Comparison of ENCODE assay signal across 27 cellular contexts in genomic region chr14:32621585-32621984, GRCh38.
"Had no signal": no experiment of that assay in that cellular context is flagged by ENCODE, and none has a peak within 500 bp of the region (broad histone marks: within the 10 kb centered on the region; RNA-seq: fewer than 3 reads in every experiment).

No MANE protein-coding gene starts in this region.

- H3K36me3 Mint-ChIP-seq: activated naive CD4-positive, alpha-beta T cell treated with anti-CD3 and anti-CD28 coated beads, Interleukin-2, amount 10 ng/mL, durations not matched to agents 7 days and 5 days; activated naive CD8-positive, alpha-beta T cell treated with anti-CD3 and anti-CD28 coated beads, Interleukin-2, amount 10 ng/mL, durations not matched to agents 7 days and 5 days had no signal

- H3K4me3 ChIP-seq: ascending aorta, left lung, prostate gland, spleen, suprapubic skin, tibial artery, upper lobe of right lung had no signal

- H3K27me3 ChIP-seq: ascending aorta, left lung, neutrophil, spleen, suprapubic skin, tibial artery, upper lobe of right lung had no signal

- H3K36me3 ChIP-seq: left lung, neutrophil, prostate gland, spleen, suprapubic skin, upper lobe of right lung had no signal

- H3K27ac Mint-ChIP-seq: activated naive CD4-positive, alpha-beta T cell treated with anti-CD3 and anti-CD28 coated beads, Interleukin-2, amount 10 ng/mL, durations not matched to agents 7 days and 5 days; activated naive CD8-positive, alpha-beta T cell treated with anti-CD3 and anti-CD28 coated beads, Interleukin-2, amount 10 ng/mL, durations not matched to agents 7 days and 5 days; brain; nephron progenitor cell; T-helper 1 cell treated with Interleukin-12 subunit alpha and Interleukin-12 subunit beta and Interleukin-4 antibody, amounts not matched to agents 30 μg/mL and 1 μg/mL, for 36 hours had no signal

- H3K27me3 Mint-ChIP-seq: activated naive CD4-positive, alpha-beta T cell treated with anti-CD3 and anti-CD28 coated beads, Interleukin-2, amount 10 ng/mL, durations not matched to agents 7 days and 5 days; activated naive CD8-positive, alpha-beta T cell treated with anti-CD3 and anti-CD28 coated beads, Interleukin-2, amount 10 ng/mL, durations not matched to agents 7 days and 5 days had no signal

- DNase-seq: activated CD4-positive, alpha-beta T cell treated with anti-CD3 and anti-CD28 coated beads for 4 hours; activated CD4-positive, alpha-beta T cell treated with anti-CD3 and anti-CD28 coated beads, Interleukin-2, amount 50 U/mL, for 4 hours; activated CD8-positive, alpha-beta memory T cell treated with anti-CD3 and anti-CD28 coated beads for 24 hours; activated effector memory CD4-positive, alpha-beta T cell treated with anti-CD3 and anti-CD28 coated beads, Interleukin-2, amount 50 U/mL, for 16 hours; activated naive CD4-positive, alpha-beta T cell treated with anti-CD3 and anti-CD28 coated beads, Interleukin-2, amount 10 ng/mL, durations not matched to agents 7 days and 5 days; activated naive CD8-positive, alpha-beta T cell treated with anti-CD3 and anti-CD28 coated beads, Interleukin-2, amount 10 ng/mL, durations not matched to agents 7 days and 5 days; caudate nucleus; cortex of kidney; foreskin fibroblast; head of caudate nucleus; kidney glomerular epithelial cell; left lung; naive B cell; nephron progenitor cell; spleen; stimulated activated naive CD4-positive, alpha-beta T cell; SW 1271; T-helper 9 cell; tibial artery; upper lobe of right lung had no signal

- H3K4me3 Mint-ChIP-seq: activated naive CD4-positive, alpha-beta T cell treated with anti-CD3 and anti-CD28 coated beads, Interleukin-2, amount 10 ng/mL, durations not matched to agents 7 days and 5 days; activated naive CD8-positive, alpha-beta T cell treated with anti-CD3 and anti-CD28 coated beads, Interleukin-2, amount 10 ng/mL, durations not matched to agents 7 days and 5 days; brain; naive B cell; nephron progenitor cell; T-helper 1 cell treated with Interleukin-12 subunit alpha and Interleukin-12 subunit beta and Interleukin-4 antibody, amounts not matched to agents 30 μg/mL and 1 μg/mL, for 36 hours had no signal

- H3K27ac ChIP-seq: left lung, neutrophil, prostate gland, spleen, suprapubic skin, tibial artery, upper lobe of right lung, VCaP had no signal

- H3K4me1 ChIP-seq: left lung, prostate gland, spleen, suprapubic skin, upper lobe of right lung had no signal

- ATAC-seq: left lung, upper lobe of right lung had no signal
